In the genomic region with DNA sequence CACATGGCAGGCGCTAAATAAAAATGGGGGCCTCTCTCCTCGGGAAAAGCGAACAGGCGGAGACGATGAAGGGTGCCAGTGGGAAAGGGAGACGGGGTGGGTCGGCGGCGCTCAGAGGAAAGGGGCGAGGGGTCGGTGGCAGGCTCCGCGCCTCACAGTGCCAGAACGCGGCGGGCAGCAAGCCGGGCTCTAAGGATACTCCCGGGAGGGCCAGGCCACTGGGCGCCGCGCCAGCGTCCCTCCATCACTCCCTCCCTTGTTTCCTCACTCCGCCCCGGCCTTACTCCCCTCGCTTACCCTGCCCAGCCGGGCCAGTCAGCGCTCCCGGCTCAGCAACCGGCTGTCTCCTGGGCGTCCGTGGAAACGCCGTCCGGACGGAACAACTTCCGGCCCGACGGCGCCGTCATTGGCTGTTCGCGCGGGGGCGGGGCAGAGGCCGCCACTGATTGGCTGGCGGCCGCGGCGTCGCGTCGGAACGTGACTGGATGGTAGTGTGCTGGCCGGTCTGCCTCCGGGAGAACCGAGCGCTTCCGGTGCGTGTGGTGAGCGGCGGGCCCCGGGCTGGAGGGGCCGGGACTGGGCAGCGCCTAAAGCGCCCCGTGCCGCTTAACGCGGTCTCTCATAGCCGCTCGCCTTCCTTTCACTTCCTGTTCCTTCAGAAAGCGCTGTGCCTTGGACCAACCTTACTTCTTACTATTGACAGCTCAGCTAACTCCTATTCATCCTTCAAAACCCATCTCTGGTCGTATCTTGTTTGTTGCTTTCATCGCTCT, we compare ENCODE assay signal across 1 cellular context.
TF ChIP-seq lines count a peak whose summit lies in the region.

A gene (plus strand): TSS at position 523 of the 773 bp plus-strand sequence.

TF ChIP-seq in HEK293, 187 proteins besides CTCF, POLR2A, EP300 and RAD21 (continued from another document and continues in another):
- TF ChIP-seq, protein P1, sequence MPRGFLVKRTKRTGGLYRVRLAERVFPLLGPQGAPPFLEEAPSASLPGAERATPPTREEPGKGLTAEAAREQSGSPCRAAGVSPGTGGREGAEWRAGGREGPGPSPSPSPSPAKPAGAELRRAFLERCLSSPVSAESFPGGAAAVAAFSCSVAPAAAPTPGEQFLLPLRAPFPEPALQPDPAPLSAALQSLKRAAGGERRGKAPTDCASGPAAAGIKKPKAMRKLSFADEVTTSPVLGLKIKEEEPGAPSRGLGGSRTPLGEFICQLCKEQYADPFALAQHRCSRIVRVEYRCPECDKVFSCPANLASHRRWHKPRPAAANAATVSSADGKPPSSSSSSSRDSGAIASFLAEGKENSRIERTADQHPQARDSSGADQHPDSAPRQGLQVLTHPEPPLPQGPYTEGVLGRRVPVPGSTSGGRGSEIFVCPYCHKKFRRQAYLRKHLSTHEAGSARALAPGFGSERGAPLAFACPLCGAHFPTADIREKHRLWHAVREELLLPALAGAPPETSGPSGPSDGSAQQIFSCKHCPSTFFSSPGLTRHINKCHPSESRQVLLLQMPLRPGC (tag by site-specific recombination; IDR thresholded peaks at IDR 0.05), result peak; percentile 80
- TF ChIP-seq ZNF335 (tag by site-specific recombination; conservative IDR thresholded peaks at IDR 0.05) (peak; percentile 90), ZNF10 (tag by site-specific recombination; IDR thresholded peaks at IDR 0.05) (peak; percentile 52; the same call in 1 of the 2 replicates), ZNF423 (tag by site-specific recombination; IDR thresholded peaks at IDR 0.05) (no peak), WT1 (tag by site-specific recombination; IDR thresholded peaks at IDR 0.05) (peak; percentile 92), ZNF843 (tag by site-specific recombination; IDR thresholded peaks at IDR 0.05) (peak; percentile 71), ZNF624 (tag by site-specific recombination; IDR thresholded peaks at IDR 0.05) (no peak), ZNF391 (tag by site-specific recombination; IDR thresholded peaks at IDR 0.05; ENCODE audit: borderline replicate concordance, low read depth) (peak; percentile 60; the same call in 1 of the 2 replicates), ZNF585B (tag by site-specific recombination; IDR thresholded peaks at IDR 0.05) (no peak), ZNF248 (tag by site-specific recombination; IDR thresholded peaks at IDR 0.05) (no peak), ZNF830 (tag by site-specific recombination; IDR thresholded peaks at IDR 0.05; ENCODE audit: low read depth) (no peak), KLF1 (tag by site-specific recombination; IDR thresholded peaks at IDR 0.05) (peak; percentile 63), TRIM28 (IDR thresholded peaks at IDR 0.05; ENCODE audit: borderline replicate concordance, low read length) (peak; percentile 15; the same call in 1 of the 2 replicates), BCL11B (tag by site-specific recombination; IDR thresholded peaks at IDR 0.05; ENCODE audit: low read depth) (no peak), ZNF184 (tag by site-specific recombination; IDR thresholded peaks at IDR 0.05) (no peak), ZNF324 (tag by site-specific recombination; IDR thresholded peaks at IDR 0.05) (peak; percentile 72; the same call in 1 of the 2 replicates), ZNF600 (tag by site-specific recombination; IDR thresholded peaks at IDR 0.05) (peak; percentile 94), ZNF747 (tag by site-specific recombination; IDR thresholded peaks at IDR 0.05) (no peak), ZNF777 (tag by site-specific recombination; IDR thresholded peaks at IDR 0.05; ENCODE audit: borderline replicate concordance) (no peak), ZSCAN16 (tag by site-specific recombination; IDR thresholded peaks at IDR 0.05) (no peak), GLIS1 (tag by site-specific recombination; IDR thresholded peaks at IDR 0.05) (peak; percentile 40), OVOL3 (tag by site-specific recombination; IDR thresholded peaks at IDR 0.05) (no peak), ZNF558 (tag by site-specific recombination; IDR thresholded peaks at IDR 0.05) (no peak), ZNF157 (tag by site-specific recombination; IDR thresholded peaks at IDR 0.05) (no peak), ZNF768 (tag by site-specific recombination; IDR thresholded peaks at IDR 0.05) (no peak; the same call in 1 of the 2 replicates), SP3 (tag by site-specific recombination; IDR thresholded peaks at IDR 0.05) (peak; percentile 83), ZNF529 (tag by site-specific recombination; IDR thresholded peaks at IDR 0.05; ENCODE audit: insufficient replicate concordance) (no peak), ZNF664 (tag by site-specific recombination; IDR thresholded peaks at IDR 0.05) (no peak; the same call in 1 of the 2 replicates), SP7 (tag by site-specific recombination; IDR thresholded peaks at IDR 0.05) (peak; percentile 79), KLF10 (tag by site-specific recombination; IDR thresholded peaks at IDR 0.05) (peak; percentile 100), ZNF341 (tag by site-specific recombination; IDR thresholded peaks at IDR 0.05; ENCODE audit: low read depth) (peak; percentile 86), ZNF223 (tag by site-specific recombination; IDR thresholded peaks at IDR 0.05) (no peak), ZNF239 (tag by site-specific recombination; IDR thresholded peaks at IDR 0.05) (no peak), SCRT2 (tag by site-specific recombination; IDR thresholded peaks at IDR 0.05) (no peak)
- TF ChIP-seq, protein P2, sequence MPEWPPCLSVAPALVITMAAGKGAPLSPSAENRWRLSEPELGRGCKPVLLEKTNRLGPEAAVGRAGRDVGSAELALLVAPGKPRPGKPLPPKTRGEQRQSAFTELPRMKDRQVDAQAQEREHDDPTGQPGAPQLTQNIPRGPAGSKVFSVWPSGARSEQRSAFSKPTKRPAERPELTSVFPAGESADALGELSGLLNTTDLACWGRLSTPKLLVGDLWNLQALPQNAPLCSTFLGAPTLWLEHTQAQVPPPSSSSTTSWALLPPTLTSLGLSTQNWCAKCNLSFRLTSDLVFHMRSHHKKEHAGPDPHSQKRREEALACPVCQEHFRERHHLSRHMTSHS (tag by site-specific recombination; IDR thresholded peaks at IDR 0.05), result no peak
- TF ChIP-seq, protein P3, sequence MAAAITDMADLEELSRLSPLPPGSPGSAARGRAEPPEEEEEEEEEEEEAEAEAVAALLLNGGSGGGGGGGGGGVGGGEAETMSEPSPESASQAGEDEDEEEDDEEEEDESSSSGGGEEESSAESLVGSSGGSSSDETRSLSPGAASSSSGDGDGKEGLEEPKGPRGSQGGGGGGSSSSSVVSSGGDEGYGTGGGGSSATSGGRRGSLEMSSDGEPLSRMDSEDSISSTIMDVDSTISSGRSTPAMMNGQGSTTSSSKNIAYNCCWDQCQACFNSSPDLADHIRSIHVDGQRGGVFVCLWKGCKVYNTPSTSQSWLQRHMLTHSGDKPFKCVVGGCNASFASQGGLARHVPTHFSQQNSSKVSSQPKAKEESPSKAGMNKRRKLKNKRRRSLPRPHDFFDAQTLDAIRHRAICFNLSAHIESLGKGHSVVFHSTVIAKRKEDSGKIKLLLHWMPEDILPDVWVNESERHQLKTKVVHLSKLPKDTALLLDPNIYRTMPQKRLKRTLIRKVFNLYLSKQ (tag by site-specific recombination; IDR thresholded peaks at IDR 0.05; ENCODE audit: borderline replicate concordance), result no peak
- TF ChIP-seq, protein P4, sequence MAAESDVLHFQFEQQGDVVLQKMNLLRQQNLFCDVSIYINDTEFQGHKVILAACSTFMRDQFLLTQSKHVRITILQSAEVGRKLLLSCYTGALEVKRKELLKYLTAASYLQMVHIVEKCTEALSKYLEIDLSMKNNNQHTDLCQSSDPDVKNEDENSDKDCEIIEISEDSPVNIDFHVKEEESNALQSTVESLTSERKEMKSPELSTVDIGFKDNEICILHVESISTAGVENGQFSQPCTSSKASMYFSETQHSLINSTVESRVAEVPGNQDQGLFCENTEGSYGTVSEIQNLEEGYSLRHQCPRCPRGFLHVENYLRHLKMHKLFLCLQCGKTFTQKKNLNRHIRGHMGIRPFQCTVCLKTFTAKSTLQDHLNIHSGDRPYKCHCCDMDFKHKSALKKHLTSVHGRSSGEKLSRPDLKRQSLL (tag by site-specific recombination; IDR thresholded peaks at IDR 0.05), result no peak
- TF ChIP-seq, protein P5, sequence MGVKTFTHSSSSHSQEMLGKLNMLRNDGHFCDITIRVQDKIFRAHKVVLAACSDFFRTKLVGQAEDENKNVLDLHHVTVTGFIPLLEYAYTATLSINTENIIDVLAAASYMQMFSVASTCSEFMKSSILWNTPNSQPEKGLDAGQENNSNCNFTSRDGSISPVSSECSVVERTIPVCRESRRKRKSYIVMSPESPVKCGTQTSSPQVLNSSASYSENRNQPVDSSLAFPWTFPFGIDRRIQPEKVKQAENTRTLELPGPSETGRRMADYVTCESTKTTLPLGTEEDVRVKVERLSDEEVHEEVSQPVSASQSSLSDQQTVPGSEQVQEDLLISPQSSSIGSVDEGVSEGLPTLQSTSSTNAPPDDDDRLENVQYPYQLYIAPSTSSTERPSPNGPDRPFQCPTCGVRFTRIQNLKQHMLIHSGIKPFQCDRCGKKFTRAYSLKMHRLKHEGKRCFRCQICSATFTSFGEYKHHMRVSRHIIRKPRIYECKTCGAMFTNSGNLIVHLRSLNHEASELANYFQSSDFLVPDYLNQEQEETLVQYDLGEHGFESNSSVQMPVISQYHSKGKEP (tag by site-specific recombination; IDR thresholded peaks at IDR 0.05), result no peak
- TF ChIP-seq, protein P6, sequence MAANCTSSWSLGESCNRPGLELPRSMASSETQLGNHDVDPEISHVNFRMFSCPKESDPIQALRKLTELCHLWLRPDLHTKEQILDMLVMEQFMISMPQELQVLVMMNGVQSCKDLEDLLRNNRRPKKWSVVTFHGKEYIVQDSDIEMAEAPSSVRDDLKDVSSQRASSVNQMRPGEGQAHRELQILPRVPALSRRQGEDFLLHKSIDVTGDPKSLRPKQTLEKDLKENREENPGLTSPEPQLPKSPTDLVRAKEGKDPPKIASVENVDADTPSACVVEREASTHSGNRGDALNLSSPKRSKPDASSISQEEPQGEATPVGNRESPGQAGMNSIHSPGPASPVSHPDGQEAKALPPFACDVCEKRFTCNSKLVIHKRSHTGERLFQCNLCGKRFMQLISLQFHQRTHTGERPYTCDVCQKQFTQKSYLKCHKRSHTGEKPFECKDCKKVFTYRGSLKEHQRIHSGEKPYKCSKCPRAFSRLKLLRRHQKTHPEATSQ (tag by site-specific recombination; IDR thresholded peaks at IDR 0.05), result peak; percentile 83; the same call in 1 of the 2 replicates
- TF ChIP-seq, protein P7, sequence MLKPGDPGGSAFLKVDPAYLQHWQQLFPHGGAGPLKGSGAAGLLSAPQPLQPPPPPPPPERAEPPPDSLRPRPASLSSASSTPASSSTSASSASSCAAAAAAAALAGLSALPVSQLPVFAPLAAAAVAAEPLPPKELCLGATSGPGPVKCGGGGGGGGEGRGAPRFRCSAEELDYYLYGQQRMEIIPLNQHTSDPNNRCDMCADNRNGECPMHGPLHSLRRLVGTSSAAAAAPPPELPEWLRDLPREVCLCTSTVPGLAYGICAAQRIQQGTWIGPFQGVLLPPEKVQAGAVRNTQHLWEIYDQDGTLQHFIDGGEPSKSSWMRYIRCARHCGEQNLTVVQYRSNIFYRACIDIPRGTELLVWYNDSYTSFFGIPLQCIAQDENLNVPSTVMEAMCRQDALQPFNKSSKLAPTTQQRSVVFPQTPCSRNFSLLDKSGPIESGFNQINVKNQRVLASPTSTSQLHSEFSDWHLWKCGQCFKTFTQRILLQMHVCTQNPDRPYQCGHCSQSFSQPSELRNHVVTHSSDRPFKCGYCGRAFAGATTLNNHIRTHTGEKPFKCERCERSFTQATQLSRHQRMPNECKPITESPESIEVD (tag by site-specific recombination; IDR thresholded peaks at IDR 0.05), result no peak
- TF ChIP-seq, protein P8, sequence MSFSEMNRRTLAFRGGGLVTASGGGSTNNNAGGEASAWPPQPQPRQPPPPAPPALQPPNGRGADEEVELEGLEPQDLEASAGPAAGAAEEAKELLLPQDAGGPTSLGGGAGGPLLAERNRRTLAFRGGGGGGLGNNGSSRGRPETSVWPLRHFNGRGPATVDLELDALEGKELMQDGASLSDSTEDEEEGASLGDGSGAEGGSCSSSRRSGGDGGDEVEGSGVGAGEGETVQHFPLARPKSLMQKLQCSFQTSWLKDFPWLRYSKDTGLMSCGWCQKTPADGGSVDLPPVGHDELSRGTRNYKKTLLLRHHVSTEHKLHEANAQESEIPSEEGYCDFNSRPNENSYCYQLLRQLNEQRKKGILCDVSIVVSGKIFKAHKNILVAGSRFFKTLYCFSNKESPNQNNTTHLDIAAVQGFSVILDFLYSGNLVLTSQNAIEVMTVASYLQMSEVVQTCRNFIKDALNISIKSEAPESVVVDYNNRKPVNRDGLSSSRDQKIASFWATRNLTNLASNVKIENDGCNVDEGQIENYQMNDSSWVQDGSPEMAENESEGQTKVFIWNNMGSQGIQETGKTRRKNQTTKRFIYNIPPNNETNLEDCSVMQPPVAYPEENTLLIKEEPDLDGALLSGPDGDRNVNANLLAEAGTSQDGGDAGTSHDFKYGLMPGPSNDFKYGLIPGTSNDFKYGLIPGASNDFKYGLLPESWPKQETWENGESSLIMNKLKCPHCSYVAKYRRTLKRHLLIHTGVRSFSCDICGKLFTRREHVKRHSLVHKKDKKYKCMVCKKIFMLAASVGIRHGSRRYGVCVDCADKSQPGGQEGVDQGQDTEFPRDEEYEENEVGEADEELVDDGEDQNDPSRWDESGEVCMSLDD (tag by site-specific recombination; IDR thresholded peaks at IDR 0.05), result no peak; the same call in 1 of the 2 replicates
- TF ChIP-seq, protein P9, sequence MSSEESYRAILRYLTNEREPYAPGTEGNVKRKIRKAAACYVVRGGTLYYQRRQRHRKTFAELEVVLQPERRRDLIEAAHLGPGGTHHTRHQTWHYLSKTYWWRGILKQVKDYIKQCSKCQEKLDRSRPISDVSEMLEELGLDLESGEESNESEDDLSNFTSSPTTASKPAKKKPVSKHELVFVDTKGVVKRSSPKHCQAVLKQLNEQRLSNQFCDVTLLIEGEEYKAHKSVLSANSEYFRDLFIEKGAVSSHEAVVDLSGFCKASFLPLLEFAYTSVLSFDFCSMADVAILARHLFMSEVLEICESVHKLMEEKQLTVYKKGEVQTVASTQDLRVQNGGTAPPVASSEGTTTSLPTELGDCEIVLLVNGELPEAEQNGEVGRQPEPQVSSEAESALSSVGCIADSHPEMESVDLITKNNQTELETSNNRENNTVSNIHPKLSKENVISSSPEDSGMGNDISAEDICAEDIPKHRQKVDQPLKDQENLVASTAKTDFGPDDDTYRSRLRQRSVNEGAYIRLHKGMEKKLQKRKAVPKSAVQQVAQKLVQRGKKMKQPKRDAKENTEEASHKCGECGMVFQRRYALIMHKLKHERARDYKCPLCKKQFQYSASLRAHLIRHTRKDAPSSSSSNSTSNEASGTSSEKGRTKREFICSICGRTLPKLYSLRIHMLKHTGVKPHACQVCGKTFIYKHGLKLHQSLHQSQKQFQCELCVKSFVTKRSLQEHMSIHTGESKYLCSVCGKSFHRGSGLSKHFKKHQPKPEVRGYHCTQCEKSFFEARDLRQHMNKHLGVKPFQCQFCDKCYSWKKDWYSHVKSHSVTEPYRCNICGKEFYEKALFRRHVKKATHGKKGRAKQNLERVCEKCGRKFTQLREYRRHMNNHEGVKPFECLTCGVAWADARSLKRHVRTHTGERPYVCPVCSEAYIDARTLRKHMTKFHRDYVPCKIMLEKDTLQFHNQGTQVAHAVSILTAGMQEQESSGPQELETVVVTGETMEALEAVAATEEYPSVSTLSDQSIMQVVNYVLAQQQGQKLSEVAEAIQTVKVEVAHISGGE (tag by site-specific recombination; conservative IDR thresholded peaks at IDR 0.05; ENCODE audit: low read depth), result peak; percentile 99
